Comparison of ENCODE assay signal across 22 cellular contexts in genomic region chr13:94114166-94114565, GRCh38.
DNase-seq lines count a peak whose midpoint lies in the region; FAIRE-seq and TF ChIP-seq lines count a peak whose summit lies in the region.
"Had no signal": no experiment of that assay in that cellular context is flagged by ENCODE, and none has a peak within 500 bp of the region (broad histone marks: within the 10 kb centered on the region; RNA-seq: fewer than 3 reads in every experiment).

No MANE protein-coding gene starts in this region.

- no peak overlapping the region for H3K4me3 ChIP-seq in mesenchymal stem cell (ENCODE audit: insufficient read depth in 1 of 2, low read depth in 1 of 2, low read length in 2 of 2)
- H3K4me3 ChIP-seq: A549; BLaER1 treated with 17β-estradiol and CSF1 and Interleukin-3, amounts not matched to agents 10 nM and 100 nM; GM23248 had no signal

- H4K8ac ChIP-seq in mesenchymal stem cell (ENCODE audit: low read length), result no peak overlapping the region

- H3K27me3 Mint-ChIP-seq in nephron progenitor cell (ENCODE audit: low read depth, poor library complexity) (no peaks in the 10 kb centered on the region), CD14-positive monocyte (ENCODE audit: low read depth in 3 of 3) (peaks cover 0 to 1% (median 0%) of the 10 kb centered on the region in 3 donors)

- intact Hi-C loops in CD14-positive monocyte (cut with micrococcal nuclease), result no loop called here

- no peak overlapping the region for H2AFZ ChIP-seq in mesenchymal stem cell (ENCODE audit: low read depth, low read length)
- H2AFZ ChIP-seq: GM23248 had no signal

- H3K4me2 ChIP-seq in mesenchymal stem cell (ENCODE audit: low read length, poor library complexity, severe bottlenecking), result no peak overlapping the region
- H3K4me2 ChIP-seq: A549 had no signal

- H3K4ac ChIP-seq in mesenchymal stem cell (ENCODE audit: low read depth in 1 of 2, low read length in 2 of 2), result no peak overlapping the region

- H3K4me3 Mint-ChIP-seq in nephron progenitor cell, result no peak overlapping the region
- H3K4me3 Mint-ChIP-seq in CD14-positive monocyte, result no peak overlapping the region
- H3K4me3 Mint-ChIP-seq: H9 had no signal

- WGBS in mesenchymal stem cell, result 90% methylated on average over 1 of the region's 1 CpG

- peaks cover 15% of the 10 kb centered on the region for H3K4me1 Mint-ChIP-seq in nephron progenitor cell
- H3K4me1 Mint-ChIP-seq in CD14-positive monocyte, result no peaks in the 10 kb centered on the region
- H3K4me1 Mint-ChIP-seq: CD4-positive, alpha-beta memory T cell had no signal

- no peak for TF ChIP-seq CTCF in nephron progenitor cell (IDR thresholded peaks at IDR 0.05)
- no peak for TF ChIP-seq CTCF in CD14-positive monocyte (IDR thresholded peaks at IDR 0.05)

- H3K27ac Mint-ChIP-seq in nephron progenitor cell, result peak overlapping the region; percentile 5
- no peak overlapping the region for H3K27ac Mint-ChIP-seq in CD14-positive monocyte
- H3K27ac Mint-ChIP-seq: CD4-positive, alpha-beta memory T cell; H9 had no signal

- no peaks in the 10 kb centered on the region for H3K36me3 ChIP-seq in mesenchymal stem cell (ENCODE audit: control insufficient read depth in 1 of 2, insufficient read depth in 2 of 2, low read depth in 1 of 2, low read length in 2 of 2)
- H3K36me3 ChIP-seq: BE2C; BLaER1 treated with 17β-estradiol and CSF1 and Interleukin-3, amounts not matched to agents 10 nM and 100 nM had no signal

- H3K14ac ChIP-seq in mesenchymal stem cell (ENCODE audit: low read length in 2 of 2), result no peak overlapping the region

- H3K9me3 Mint-ChIP-seq in nephron progenitor cell (no peaks in the 10 kb centered on the region), CD14-positive monocyte (peaks cover 0 to 3% (median 0%) of the 10 kb centered on the region in 7 donors)
- H3K9me3 Mint-ChIP-seq: CD4-positive, alpha-beta memory T cell; H9 had no signal

- peak; percentile 36 for FAIRE-seq in H54 (lab: Jason Lieb, UNC)
- FAIRE-seq: A549, G401.6, GM12892, H1 had no signal

- no peak for TF ChIP-seq POLR2A in H54 (IDR thresholded peaks at IDR 0.05; ENCODE audit: low read depth, low read length)

- H3K36me3 Mint-ChIP-seq in nephron progenitor cell (ENCODE audit: low read depth) (no peaks in the 10 kb centered on the region), CD14-positive monocyte (no peaks in the 10 kb centered on the region)
- H3K36me3 Mint-ChIP-seq: CD4-positive, alpha-beta memory T cell had no signal

- H3K79me1 ChIP-seq in mesenchymal stem cell (replicated peaks; ENCODE audit: low read length, poor library complexity, severe bottlenecking), result no peaks in the 10 kb centered on the region

- no peak overlapping the region for H2BK12ac ChIP-seq in mesenchymal stem cell (ENCODE audit: low read length in 2 of 2)

- no peak overlapping the region for H3K27ac ChIP-seq in mesenchymal stem cell (ENCODE audit: low read length, poor library complexity, severe bottlenecking)
- H3K27ac ChIP-seq: A549, GM23248 had no signal

- no peak overlapping the region for H2BK5ac ChIP-seq in mesenchymal stem cell (ENCODE audit: low read depth, low read length, poor library complexity, severe bottlenecking)

- peak overlapping the region; percentile 16 for H2AK5ac ChIP-seq in mesenchymal stem cell (ENCODE audit: low read length, severe bottlenecking)

- DNase-seq in H54 (ENCODE audit: insufficient read length, low spot score) (no peak), RPMI7951 (ENCODE audit: low read depth) (peak; percentile 1), mesenchymal stem cell (no peak), nephron progenitor cell (no peak), KG1 (lab: John Stamatoyannopoulos, UW) (no peak), CD14-positive monocyte (ENCODE audit: low spot score) (no peak)
- DNase-seq in activated naive CD4-positive, alpha-beta T cell (lab: John Stamatoyannopoulos, UW), result no peak
- DNase-seq: 8988T; ACHN; AML-193; BE2C; Caco-2; CD4-positive, alpha-beta memory T cell; DMS153; DND-41; GM23248; H9 had no signal

- H3K4me1 ChIP-seq in mesenchymal stem cell (ENCODE audit: control insufficient read depth, insufficient read depth, low read depth, low read length), result peaks cover 2% of the 10 kb centered on the region
- H3K4me1 ChIP-seq: A549, BE2C, Caco-2 had no signal

- H4K91ac ChIP-seq in mesenchymal stem cell (ENCODE audit: low read length), result no peak overlapping the region

- H3K27me3 ChIP-seq in mesenchymal stem cell (ENCODE audit: control insufficient read depth in 1 of 2, insufficient read depth in 1 of 2, low read length in 2 of 2), result no peaks in the 10 kb centered on the region
- H3K27me3 ChIP-seq: BE2C; BLaER1 treated with 17β-estradiol and CSF1 and Interleukin-3, amounts not matched to agents 10 nM and 100 nM had no signal

- H2BK15ac ChIP-seq in mesenchymal stem cell (ENCODE audit: low read depth, poor library complexity, severe bottlenecking), result no peak overlapping the region

- no peak overlapping the region for H2BK120ac ChIP-seq in mesenchymal stem cell (ENCODE audit: low read depth, low read length)

- H3K23ac ChIP-seq in mesenchymal stem cell (ENCODE audit: low read length in 2 of 2), result no peak overlapping the region

- H3K9ac ChIP-seq in mesenchymal stem cell (ENCODE audit: low read length), result no peak overlapping the region
- H3K9ac ChIP-seq: BLaER1 treated with 17β-estradiol and CSF1 and Interleukin-3, amounts not matched to agents 10 nM and 100 nM; GM23248 had no signal

- no peaks in the 10 kb centered on the region for H3K9me3 ChIP-seq in mesenchymal stem cell (ENCODE audit: control insufficient read depth, low read length)
- H3K9me3 ChIP-seq: A549, BE2C, Caco-2 had no signal

- no peak overlapping the region for H3K18ac ChIP-seq in mesenchymal stem cell (ENCODE audit: low read depth in 1 of 2, low read length in 2 of 2)
